ENCODE assay signal across 9 cellular contexts in genomic region chr4:149031399-149031798, GRCh38.
DNase-seq lines count a peak whose midpoint lies in the region; ATAC-seq, FAIRE-seq and TF ChIP-seq lines count a peak whose summit lies in the region.
"Had no signal": no experiment of that assay in that cellular context is flagged by ENCODE, and none has a peak within 500 bp of the region (broad histone marks: within the 10 kb centered on the region; RNA-seq: fewer than 3 reads in every experiment).

No MANE protein-coding gene starts in this region.

- SMC1A ChIA-PET in GM12878 (lab: Charles Lee; ENCODE audit: uncharacterized antibody, unreplicated experiment) = interaction anchor here (0.8 kb wide), 1 partner anchor 27 kb away, joined by 3 read pairs; no protein-coding TSS in a partner anchor

- H3K9ac ChIP-seq in GM12878 (ENCODE audit: control insufficient read depth, insufficient read depth, low read length) = no peak overlapping the region

- intact Hi-C loops in GM12878 (cut with micrococcal nuclease; ENCODE audit: unreplicated experiment) (no loop called here), mucosa of descending colon (cut with DNase I, micrococcal nuclease) (loop anchor here in 1 of 2 donors (5.0 kb wide), 1 partner anchor 244 kb away; no protein-coding TSS in a partner anchor)

- TF ChIP-seq RAD21 in GM12878 (IDR thresholded peaks at IDR 0.05; ENCODE audit: insufficient read depth, low read depth, low read length) = peak; percentile 51; the same call in 1 of the 2 replicates

- no peak overlapping the region for H3K4me3 Mint-ChIP-seq in activated naive CD8-positive, alpha-beta T cell treated with anti-CD3 and anti-CD28 coated beads for 36 hours

- peak; percentile 62 for FAIRE-seq in GM12878 (lab: Jason Lieb, UNC)

- CTCF ChIA-PET in GM12878 (lab: Yijun Ruan, JAX) = interaction anchor here (0.7 to 1.4 kb wide), 6 partner anchors 9 to 235 kb away, joined by 3 to 4 read pairs (median 3); no protein-coding TSS in a partner anchor

- DNase-seq in GM12878 (ENCODE audit: low read depth, low spot score) (no peak), mucosa of descending colon (peak in 1 of 3 donors; percentile 67), NCI-H1930 (lab: John Stamatoyannopoulos, UW) (no peak), NCI-H2227 (lab: John Stamatoyannopoulos, UW; ENCODE audit: unreplicated experiment) (no peak), activated T-cell treated with anti-CD3 and anti-CD28 coated beads for 4 hours (no peak)
- DNase-seq in activated naive CD8-positive, alpha-beta T cell treated with anti-CD3 and anti-CD28 coated beads for 36 hours = no peak

- POLR2A ChIA-PET in GM12878 (lab: Charles Lee) = no interaction called here

- no peak for TF ChIP-seq EP300 in GM12878 (IDR thresholded peaks at IDR 0.05; ENCODE audit: borderline replicate concordance in 1 of 2, control insufficient read depth in 1 of 2, low read depth in 2 of 2, low read length in 2 of 2)

- in situ Hi-C loops in GM12878 (cut with MboI) = no loop called here

- no peak overlapping the region for H3K27ac Mint-ChIP-seq in activated naive CD8-positive, alpha-beta T cell treated with anti-CD3 and anti-CD28 coated beads for 36 hours

- TF ChIP-seq POLR2A in GM12878 (IDR thresholded peaks at IDR 0.05; ENCODE audit: low read depth, low read length) = no peak

- H4K20me1 ChIP-seq in GM12878 (ENCODE audit: control insufficient read depth, insufficient read depth) = no peaks in the 10 kb centered on the region

- H3K4me2 ChIP-seq in GM12878 (ENCODE audit: control insufficient read depth, insufficient read depth) = no peak overlapping the region

- TF ChIP-seq CTCF in GM12878 (IDR thresholded peaks at IDR 0.05 in 2 of 3, conservative IDR thresholded peaks at IDR 0.05 in 1 of 3; ENCODE audit: control insufficient read depth in 2 of 3, extremely low read depth in 1 of 3, insufficient read depth in 1 of 3, low read depth in 3 of 3, low read length in 3 of 3) (peak; percentile 32 to 41 (median 40); a peak in 5 of 6 replicates), mucosa of descending colon (IDR thresholded peaks at IDR 0.05) (no peak)

- H3K9me3 ChIP-seq in GM12878 (replicated peaks; ENCODE audit: control insufficient read depth, insufficient read depth, low read length) = no peaks in the 10 kb centered on the region
- H3K9me3 ChIP-seq in mucosa of descending colon = no peaks in the 10 kb centered on the region
- H3K9me3 ChIP-seq: SJSA1 had no signal

- RAD21 ChIA-PET in GM12878 (lab: Charles Lee; ENCODE audit: unreplicated experiment) = no interaction called here

- H3K27me3 Mint-ChIP-seq in activated naive CD8-positive, alpha-beta T cell treated with anti-CD3 and anti-CD28 coated beads for 36 hours = peaks cover 8% of the 10 kb centered on the region

- H3K36me3 ChIP-seq in GM12878 (ENCODE audit: control insufficient read depth in 2 of 2, insufficient read depth in 2 of 2, low read length in 1 of 2) (no peaks in the 10 kb centered on the region), mucosa of descending colon (ENCODE audit: low read depth) (no peaks in the 10 kb centered on the region)
- H3K36me3 ChIP-seq: SJSA1 had no signal

- peaks cover 1% of the 10 kb centered on the region for H3K4me1 Mint-ChIP-seq in activated naive CD8-positive, alpha-beta T cell treated with anti-CD3 and anti-CD28 coated beads for 36 hours

- ATAC-seq in GM18498 (IDR thresholded peaks at IDR 0.05; ENCODE audit: unreplicated experiment) (peak; percentile 65), HG03442 (IDR thresholded peaks at IDR 0.05; ENCODE audit: unreplicated experiment) (peak; percentile 81), GM12878 (peak; percentile 78), mucosa of descending colon (peak; percentile 80)

- H3K4me3 ChIP-seq in GM12878 (no peak overlapping the region), mucosa of descending colon (no peak overlapping the region)
- H3K4me3 ChIP-seq: SJSA1 had no signal

- no peaks in the 10 kb centered on the region for H3K79me2 ChIP-seq in GM12878 (ENCODE audit: control insufficient read depth, insufficient read depth, low read length)

- H3K27me3 ChIP-seq in GM12878 (replicated peaks in 1 of 2; ENCODE audit: control insufficient read depth in 2 of 2, insufficient read depth in 2 of 2, low read length in 1 of 2) = no peaks in the 10 kb centered on the region
- H3K27me3 ChIP-seq: SJSA1 had no signal

- no peak overlapping the region for H3K27ac ChIP-seq in GM12878 (ENCODE audit: control insufficient read depth, insufficient read depth)
- H3K27ac ChIP-seq: SJSA1 had no signal

- BruUV-seq in GM12878 (replicated peaks; lab: Mats Ljungman, UMichigan) = no TSS peak

- H3K4me1 ChIP-seq in GM12878 (ENCODE audit: control insufficient read depth, insufficient read depth, low read length) = no peaks in the 10 kb centered on the region
- no peaks in the 10 kb centered on the region for H3K4me1 ChIP-seq in mucosa of descending colon (ENCODE audit: low read depth)
- H3K4me1 ChIP-seq: SJSA1 had no signal

- H3K9me3 Mint-ChIP-seq in activated naive CD8-positive, alpha-beta T cell treated with anti-CD3 and anti-CD28 coated beads for 36 hours = no peaks in the 10 kb centered on the region

- H3K36me3 Mint-ChIP-seq in activated naive CD8-positive, alpha-beta T cell treated with anti-CD3 and anti-CD28 coated beads for 36 hours = no peaks in the 10 kb centered on the region

- no peak overlapping the region for H2AFZ ChIP-seq in GM12878 (ENCODE audit: control insufficient read depth, low read depth, low read length)

TF ChIP-seq in GM12878, 131 proteins besides CTCF, POLR2A, EP300 and RAD21:
- TF ChIP-seq ZBED1 (IDR thresholded peaks at IDR 0.05; ENCODE audit: borderline replicate concordance) = no peak
- TF ChIP-seq SMC3 (IDR thresholded peaks at IDR 0.05; ENCODE audit: borderline replicate concordance, low read length) = peak; percentile 20; the same call in 1 of the 2 replicates
- TF ChIP-seq E2F4 (IDR thresholded peaks at IDR 0.05; ENCODE audit: low read depth, low read length) = no peak
- no peak for TF ChIP-seq NRF1 (conservative IDR thresholded peaks at IDR 0.05; ENCODE audit: low read depth, low read length)
- TF ChIP-seq MTA2 (IDR thresholded peaks at IDR 0.05; ENCODE audit: low read depth) = no peak
TF ChIP-seq in GM12878: peak in this region for 1.
